In genomic region chr10:95530021-95530420, GRCh38 we compare ENCODE assay signal across 1 cellular context.
TF ChIP-seq lines count a peak whose summit lies in the region.

No MANE protein-coding gene starts in this region.

TF ChIP-seq in SK-N-SH, 30 proteins besides CTCF, POLR2A, EP300 and RAD21:
- TF ChIP-seq TCF12 (IDR thresholded peaks at IDR 0.05) (no peak), SIN3A (IDR thresholded peaks at IDR 0.05; ENCODE audit: borderline replicate concordance, low read depth, low read length) (no peak), CHD2 (IDR thresholded peaks at IDR 0.05; ENCODE audit: low read length, partially characterized antibody) (no peak), GATA2 (CRISPR knock-in tag; IDR thresholded peaks at IDR 0.05) (no peak), JUND (IDR thresholded peaks at IDR 0.05) (no peak), NRF1 (IDR thresholded peaks at IDR 0.05; ENCODE audit: low read depth, low read length) (no peak), IRF3 (IDR thresholded peaks at IDR 0.05; ENCODE audit: low read depth, low read length) (no peak), ELF1 (IDR thresholded peaks at IDR 0.05) (no peak), REST (IDR thresholded peaks at IDR 0.05; ENCODE audit: low read depth, low read length) (no peak), SMC3 (IDR thresholded peaks at IDR 0.05; ENCODE audit: low read depth, low read length) (no peak), TEAD4 (IDR thresholded peaks at IDR 0.05; ENCODE audit: borderline replicate concordance, insufficient read depth) (no peak), RCOR1 (IDR thresholded peaks at IDR 0.05; ENCODE audit: low read length) (no peak), MEF2A (IDR thresholded peaks at IDR 0.05; ENCODE audit: borderline replicate concordance, low read depth) (no peak), MXI1 (IDR thresholded peaks at IDR 0.05; ENCODE audit: low read depth, low read length) (no peak)
